26 cellular contexts compared by ENCODE assay signal in genomic region chr22:48781868-48782267, GRCh38.
"Had no signal": no experiment of that assay in that cellular context is flagged by ENCODE, and none has a peak within 500 bp of the region (broad histone marks: within the 10 kb centered on the region; RNA-seq: fewer than 3 reads in every experiment).

No MANE protein-coding gene starts in this region.

- H3K4me1 Mint-ChIP-seq: activated naive CD4-positive, alpha-beta T cell treated with anti-CD3 and anti-CD28 coated beads, Interleukin-2, amount 50 U/mL, for 24 hours; central memory CD8-positive, alpha-beta T cell had no signal

- H3K9me3 ChIP-seq: SJCRH30, SK-N-SH had no signal

- H3K27ac Mint-ChIP-seq: activated naive CD4-positive, alpha-beta T cell treated with anti-CD3 and anti-CD28 coated beads, Interleukin-2, amount 50 U/mL, for 24 hours; activated T-cell treated with anti-CD3 and anti-CD28 coated beads, Interleukin-2, amount 50 U/mL, for 72 hours; activated T-helper 2 cell treated with anti-CD3 and anti-CD28 coated beads, Interferon-gamma antibody, Interleukin-2, Interleukin-4, amounts not matched to agents 10 μg/mL and 5 μg/mL and 100 μg/mL, durations not matched to agents 14 hours and 24 hours and 36 hours; T-helper 1 cell treated with Interleukin-12 subunit alpha and Interleukin-12 subunit beta and Interleukin-4 antibody, amounts not matched to agents 30 μg/mL and 1 μg/mL, for 36 hours had no signal

- H3K4me3 ChIP-seq: breast epithelium, Peyer's patch, SJCRH30 had no signal

- DNase-seq: activated CD4-positive, alpha-beta T cell treated with anti-CD3 and anti-CD28 coated beads for 48 hours; activated CD4-positive, alpha-beta T cell treated with anti-CD3 and anti-CD28 coated beads, Interleukin-2, amount 50 U/mL, for 4 hours; activated CD4-positive, CD25-positive, alpha-beta regulatory T cell treated with anti-CD3 and anti-CD28 coated beads, Interleukin-2, amount 50 U/mL, for 72 hours; activated CD8-positive, alpha-beta memory T cell treated with anti-CD3 and anti-CD28 coated beads for 24 hours; activated naive CD4-positive, alpha-beta T cell; activated T-cell treated with anti-CD3 and anti-CD28 coated beads, Interleukin-2, amount 50 U/mL, for 72 hours; aorta; Karpas-422; MM.1S; NCI-H1105; NCI-H1436; NCI-H187; NCI-H2081; NCI-H510A treated with DMSO at 0.1 percent for 48 hours; NCI-H69; Right ventricle myocardium superior; SJCRH30; SK-N-SH; SW 1271 had no signal

- ATAC-seq: activated T-cell treated with anti-CD3 and anti-CD28 coated beads, Interleukin-2, amount 50 U/mL, for 72 hours had no signal

- H3K36me3 Mint-ChIP-seq: activated naive CD4-positive, alpha-beta T cell treated with anti-CD3 and anti-CD28 coated beads, Interleukin-2, amount 50 U/mL, for 24 hours had no signal

- H3K27me3 ChIP-seq: Peyer's patch had no signal

- H3K9ac ChIP-seq: SK-N-SH had no signal

- H3K4me3 Mint-ChIP-seq: activated naive CD4-positive, alpha-beta T cell treated with anti-CD3 and anti-CD28 coated beads, Interleukin-2, amount 50 U/mL, for 24 hours; activated T-cell treated with anti-CD3 and anti-CD28 coated beads, Interleukin-2, amount 50 U/mL, for 72 hours; central memory CD8-positive, alpha-beta T cell; T-helper 1 cell treated with Interleukin-12 subunit alpha and Interleukin-12 subunit beta and Interleukin-4 antibody, amounts not matched to agents 30 μg/mL and 1 μg/mL, for 36 hours had no signal

- H3K4me1 ChIP-seq: breast epithelium, Peyer's patch, SJCRH30 had no signal

- H3K27ac ChIP-seq: breast epithelium, Peyer's patch, RWPE1, SJCRH30 had no signal

- H3K4me2 ChIP-seq: SK-N-SH had no signal

- H3K9me3 Mint-ChIP-seq: activated naive CD4-positive, alpha-beta T cell treated with anti-CD3 and anti-CD28 coated beads, Interleukin-2, amount 50 U/mL, for 24 hours; activated T-cell treated with anti-CD3 and anti-CD28 coated beads, Interleukin-2, amount 50 U/mL, for 72 hours; central memory CD8-positive, alpha-beta T cell had no signal

- H3K36me3 ChIP-seq: breast epithelium, Peyer's patch, SJCRH30 had no signal
